In the genomic region with DNA sequence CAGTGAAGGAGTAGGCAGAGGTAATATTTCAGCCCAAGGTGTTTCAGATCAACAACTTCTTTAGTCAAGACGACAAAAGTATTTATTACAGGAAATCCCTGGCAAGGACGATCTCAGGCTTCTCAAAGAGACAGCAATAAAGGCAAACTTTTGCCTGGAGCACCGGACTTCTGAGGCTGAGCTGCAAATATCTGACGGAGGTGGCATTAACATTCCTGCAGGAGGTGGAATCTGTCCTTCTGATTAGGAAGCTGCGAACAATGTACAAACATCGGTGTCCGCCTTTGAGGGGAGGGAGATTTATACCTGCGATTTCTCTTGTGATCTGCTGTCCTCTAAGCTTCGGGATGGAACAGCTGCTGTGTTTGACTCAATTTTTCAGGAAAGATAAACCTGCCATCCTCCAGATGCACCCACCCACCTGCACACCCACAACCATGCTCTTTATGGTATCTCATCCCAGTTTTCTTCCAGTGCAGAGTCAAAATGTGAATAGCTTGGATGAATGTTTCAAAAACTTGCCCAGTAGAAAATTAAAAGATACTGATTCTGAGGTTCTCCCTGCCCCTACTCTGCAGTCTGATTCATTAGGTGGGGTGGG, we compare ENCODE assay signal across 19 cellular contexts. TPM values are rescaled to one million over a fixed set of nuclear protein-coding genes. Genes with fewer than 3 reads are reported as not detected.
A peak's percentile ranks its signal among the peaks of the same experiment; 100 is the strongest.
DNase-seq lines count a peak whose midpoint lies in the region; ATAC-seq and TF ChIP-seq lines count a peak whose summit lies in the region.
"Had no signal": no experiment of that assay in that cellular context is flagged by ENCODE, and none has a peak within 500 bp of the region (broad histone marks: within the 10 kb centered on the region; RNA-seq: fewer than 3 reads in every experiment).

No MANE protein-coding gene starts in this region.

- no peak for ATAC-seq in HG03025 (IDR thresholded peaks at IDR 0.05; ENCODE audit: low FRiP score, unreplicated experiment)
- ATAC-seq: A549 had no signal

- TF ChIP-seq EP300 in sigmoid colon (IDR thresholded peaks at IDR 0.05) = no peak

- H3K27me3 ChIP-seq in hepatocyte (peaks cover 40% of the 10 kb centered on the region), sigmoid colon (peaks cover 0 to 6% (median 0%) of the 10 kb centered on the region in 3 donors)
- H3K27me3 ChIP-seq: BLaER1 treated with 17β-estradiol and CSF1 and Interleukin-3, amounts not matched to agents 10 nM and 100 nM had no signal

- no peaks in the 10 kb centered on the region for H3K36me3 ChIP-seq in hepatocyte (replicated peaks; ENCODE audit: insufficient read depth, low read depth)
- no peaks in the 10 kb centered on the region for H3K36me3 ChIP-seq in sigmoid colon
- H3K36me3 ChIP-seq: BE2C; BLaER1 treated with 17β-estradiol and CSF1 and Interleukin-3, amounts not matched to agents 10 nM and 100 nM had no signal

- H3K79me2 ChIP-seq in hepatocyte = no peaks in the 10 kb centered on the region

- no peaks in the 10 kb centered on the region for H3K9me2 ChIP-seq in hepatocyte (replicated peaks; ENCODE audit: insufficient read depth)

- no peak overlapping the region for H2AFZ ChIP-seq in hepatocyte

- H3K4me3 ChIP-seq in hepatocyte (no peak overlapping the region), sigmoid colon (no peak overlapping the region)
- H3K4me3 ChIP-seq: A549; BLaER1 treated with 17β-estradiol and CSF1 and Interleukin-3, amounts not matched to agents 10 nM and 100 nM had no signal

- TF ChIP-seq CTCF in hepatocyte (IDR thresholded peaks at IDR 0.05; ENCODE audit: poor library complexity) = no peak
- TF ChIP-seq CTCF in sigmoid colon (IDR thresholded peaks at IDR 0.05) = no peak

- no peaks in the 10 kb centered on the region for H4K20me1 ChIP-seq in hepatocyte (ENCODE audit: insufficient read depth, poor library complexity, severe bottlenecking)
- H4K20me1 ChIP-seq: BLaER1 treated with 17β-estradiol and CSF1 and Interleukin-3, amounts not matched to agents 10 nM and 100 nM had no signal

- WGBS in hepatocyte (ENCODE audit: low lambda C conversion rate, missing lambda C conversion rate) = 20% methylated on average over 9 of the region's 9 CpGs
- WGBS in sigmoid colon, 2 donors = 22 to 34% methylated on average over 9 of the region's 9 CpGs

- no peaks in the 10 kb centered on the region for H3K4me1 ChIP-seq in hepatocyte (ENCODE audit: insufficient read depth)
- no peaks in the 10 kb centered on the region for H3K4me1 ChIP-seq in sigmoid colon
- H3K4me1 ChIP-seq: A549; BE2C; BLaER1 treated with 17β-estradiol and CSF1 and Interleukin-3, amounts not matched to agents 10 nM and 100 nM had no signal

- DNase-seq in ELF-1 (ENCODE audit: low read depth, low spot score) (peak; percentile 44), hepatocyte (ENCODE audit: low spot score) (peak; percentile 12), sigmoid colon (peak; percentile 11), NCI-H2227 treated with DMSO at 0.1 percent for 48 hours (lab: John Stamatoyannopoulos, UW) (no peak), superior temporal gyrus (ENCODE audit: extremely low spot score) (no peak)
- DNase-seq: 8988T; ACHN; AML-193; BE2C; Calu3; CD4-positive, alpha-beta T cell; CD8-positive, alpha-beta memory T cell; DMS53; GOT3; HCEC 1CT had no signal

- no peaks in the 10 kb centered on the region for H3K9me3 ChIP-seq in hepatocyte (ENCODE audit: low read depth)
- H3K9me3 ChIP-seq in sigmoid colon = no peaks in the 10 kb centered on the region
- H3K9me3 ChIP-seq: A549; BE2C; BLaER1 treated with 17β-estradiol and CSF1 and Interleukin-3, amounts not matched to agents 10 nM and 100 nM had no signal

- H3K4me2 ChIP-seq in hepatocyte = peak overlapping the region; percentile 23
- H3K4me2 ChIP-seq: A549; BLaER1 treated with 17β-estradiol and CSF1 and Interleukin-3, amounts not matched to agents 10 nM and 100 nM had no signal

- no peak for TF ChIP-seq POLR2A in sigmoid colon (IDR thresholded peaks at IDR 0.05)

- H3K27ac ChIP-seq in hepatocyte = peak overlapping the region; percentile 55
- no peak overlapping the region for H3K27ac ChIP-seq in sigmoid colon
- H3K27ac ChIP-seq: A549; BLaER1 treated with 17β-estradiol and CSF1 and Interleukin-3, amounts not matched to agents 10 nM and 100 nM had no signal

- intact Hi-C loops in sigmoid colon (cut with DNase I) = no loop called here

RNA-seq across cellular contexts. Expression of a gene that starts 32.1 kb away (rescaled TPM):
- total RNA-seq in hepatocyte (0.12 TPM in 1 of 2 replicates, not detected in the other), sigmoid colon (under 1 TPM in 1 of 4 donors, not detected in 3; 0.36 TPM)
- polyA plus RNA-seq in hepatocyte (not detected in 2 replicates), sigmoid colon (not detected)
- total RNA-seq: Calu3; CD4-positive, alpha-beta T cell; CD8-positive, alpha-beta memory T cell had no signal
- polyA plus RNA-seq: A549; CD14-positive monocyte; CD8-positive, alpha-beta memory T cell had no signal

Comparison
In these comparisons a context has a peak if more than half of its experiments do, and no peak if none do; other contexts are left out.
1. DNase-seq: peak in ELF-1 (single experiment), hepatocyte (single experiment) and sigmoid colon (single experiment); none in NCI-H2227 treated with DMSO at 0.1 percent for 48 hours (single experiment) and superior temporal gyrus (single experiment).